8 cellular contexts compared by ENCODE assay signal in genomic region chr14:49861581-49861922, GRCh38. TPM values are rescaled to one million over a fixed set of nuclear protein-coding genes. Genes with fewer than 3 reads are reported as not detected.
A peak's percentile ranks its signal among the peaks of the same experiment; 100 is the strongest.
DNase-seq lines count a peak whose midpoint lies in the region; ATAC-seq and TF ChIP-seq lines count a peak whose summit lies in the region.

No MANE protein-coding gene starts in this region.

- ATAC-seq in HG02938 (IDR thresholded peaks at IDR 0.05; ENCODE audit: unreplicated experiment), result peak; percentile 9
- ATAC-seq in naive thymus-derived CD8-positive, alpha-beta T cell, result peak; percentile 8 to 12

- DNase-seq in EL (peak; percentile 88), fibroblast of mammary gland (ENCODE audit: low read depth) (peak; percentile 80), T1000 (lab: John Stamatoyannopoulos, UW) (no peak)
- peak; percentile 78 for DNase-seq in activated T-cell treated with anti-CD3 and anti-CD28 coated beads, Interleukin-2, amount 50 U/mL, for 24 hours
- DNase-seq in naive thymus-derived CD8-positive, alpha-beta T cell, result peak in 7 of 10 donors; percentile 32 to 78 (median 53)

- H3K36me3 ChIP-seq in OCI-LY3 (replicated peaks; ENCODE audit: low read depth, low read length), result no peaks in the 10 kb centered on the region
- no peaks in the 10 kb centered on the region for H3K36me3 ChIP-seq in stomach smooth muscle (ENCODE audit: control insufficient read depth in 2 of 2, insufficient read depth in 2 of 2, low read length in 2 of 2)

- no peak overlapping the region for H3K27ac Mint-ChIP-seq in activated T-cell treated with anti-CD3 and anti-CD28 coated beads, Interleukin-2, amount 50 U/mL, for 24 hours
- no peak overlapping the region for H3K27ac Mint-ChIP-seq in naive thymus-derived CD8-positive, alpha-beta T cell

- H3K79me2 ChIP-seq in OCI-LY3 (ENCODE audit: low read length), result peaks cover 7% of the 10 kb centered on the region; the same call in 1 of the 2 replicates

- H3K27me3 Mint-ChIP-seq in activated T-cell treated with anti-CD3 and anti-CD28 coated beads, Interleukin-2, amount 50 U/mL, for 24 hours, result no peaks in the 10 kb centered on the region
- peaks cover 0 to 8% (median 0%) of the 10 kb centered on the region in 5 donors for H3K27me3 Mint-ChIP-seq in naive thymus-derived CD8-positive, alpha-beta T cell

- H3K9ac ChIP-seq in OCI-LY3 (ENCODE audit: low read length), result peak overlapping the region; percentile 94
- H3K9ac ChIP-seq in stomach smooth muscle (ENCODE audit: low read length in 2 of 2), result peak overlapping the region; percentile 98 to 100

- no peaks in the 10 kb centered on the region for H3K9me3 Mint-ChIP-seq in activated T-cell treated with anti-CD3 and anti-CD28 coated beads, Interleukin-2, amount 50 U/mL, for 24 hours
- H3K9me3 Mint-ChIP-seq in naive thymus-derived CD8-positive, alpha-beta T cell, result peaks cover 0 to 9% (median 0%) of the 10 kb centered on the region in 9 donors

- H3K4me3 ChIP-seq in OCI-LY3 (ENCODE audit: low read length) (peak overlapping the region; percentile 96), fibroblast of mammary gland (ENCODE audit: control insufficient read depth, low read depth, low read length) (peak overlapping the region; percentile 73), stomach smooth muscle (ENCODE audit: low read length in 2 of 2) (peak overlapping the region; percentile 88 to 97)

- H3K27me3 ChIP-seq in OCI-LY3 (ENCODE audit: low read depth, low read length) (no peaks in the 10 kb centered on the region), stomach smooth muscle (ENCODE audit: control insufficient read depth in 1 of 2, insufficient read depth in 2 of 2, low read length in 2 of 2) (no peaks in the 10 kb centered on the region)

- POLR2A ChIA-PET in naive thymus-derived CD8-positive, alpha-beta T cell (lab: Charles Lee), result interaction anchor here (0.6 to 7.2 kb wide), 27 partner anchors 9 to 367 kb away, joined by 3 to 119 read pairs (median 17); partner anchors contain the start of genes ARF6, DNAAF2, KLHDC1 and KLHDC2

- H3K4me1 ChIP-seq in OCI-LY3 (ENCODE audit: low read length), result peaks cover 33% of the 10 kb centered on the region
- H3K4me1 ChIP-seq in stomach smooth muscle (ENCODE audit: control insufficient read depth, insufficient read depth, low read length), result peaks cover 16% of the 10 kb centered on the region

- H4K20me1 ChIP-seq in OCI-LY3 (ENCODE audit: insufficient read depth, low read length), result no peaks in the 10 kb centered on the region

- H3K36me3 Mint-ChIP-seq in activated T-cell treated with anti-CD3 and anti-CD28 coated beads, Interleukin-2, amount 50 U/mL, for 24 hours (ENCODE audit: low read depth), result peaks cover 9% of the 10 kb centered on the region
- H3K36me3 Mint-ChIP-seq in naive thymus-derived CD8-positive, alpha-beta T cell, result peaks cover 0 to 7% (median 5%) of the 10 kb centered on the region in 3 donors

- no peak for TF ChIP-seq CTCF in OCI-LY3 (IDR thresholded peaks at IDR 0.05; ENCODE audit: low read depth, low read length)
- TF ChIP-seq CTCF in fibroblast of mammary gland (conservative IDR thresholded peaks at IDR 0.05; ENCODE audit: control insufficient read depth, insufficient read depth, low read depth, low read length), result no peak

- peaks cover 30% of the 10 kb centered on the region for H3K4me1 Mint-ChIP-seq in activated T-cell treated with anti-CD3 and anti-CD28 coated beads, Interleukin-2, amount 50 U/mL, for 24 hours (ENCODE audit: low read depth)
- peaks cover 0 to 27% (median 15%) of the 10 kb centered on the region in 4 donors for H3K4me1 Mint-ChIP-seq in naive thymus-derived CD8-positive, alpha-beta T cell

- peak overlapping the region; percentile 79 for H3K4me2 ChIP-seq in OCI-LY3 (ENCODE audit: low read length)

- peak overlapping the region; percentile 98 for H2AFZ ChIP-seq in OCI-LY3 (ENCODE audit: low read depth, low read length)

- H3K27ac ChIP-seq in OCI-LY3 (ENCODE audit: low read length) (peak overlapping the region; percentile 91), stomach smooth muscle (ENCODE audit: low read length) (peak overlapping the region; percentile 100)

- no peak overlapping the region for H3K4me3 Mint-ChIP-seq in activated T-cell treated with anti-CD3 and anti-CD28 coated beads, Interleukin-2, amount 50 U/mL, for 24 hours
- no peak overlapping the region for H3K4me3 Mint-ChIP-seq in naive thymus-derived CD8-positive, alpha-beta T cell

- H3K9me3 ChIP-seq in OCI-LY3 (ENCODE audit: insufficient read depth, low read length) (no peaks in the 10 kb centered on the region), stomach smooth muscle (ENCODE audit: control insufficient read depth in 2 of 2, low read length in 2 of 2) (no peaks in the 10 kb centered on the region)

RNA-seq across cellular contexts. Expression of gene NEMF, which starts 9.0 kb away (rescaled TPM):
- total RNA-seq in naive thymus-derived CD8-positive, alpha-beta T cell, result 100 to 1,000 TPM; 121 to 122 TPM
- 10 to 100 TPM; 39.6 to 46.1 (median 43.5) TPM for polyA plus RNA-seq in naive thymus-derived CD8-positive, alpha-beta T cell

RNA-seq across cellular contexts. Expression of gene ARF6, which starts 31.3 kb away (rescaled TPM):
- 10 to 100 TPM; 83.9 TPM for total RNA-seq in naive thymus-derived CD8-positive, alpha-beta T cell
- polyA plus RNA-seq in naive thymus-derived CD8-positive, alpha-beta T cell, result 100 to 1,000 TPM in 1 of 3 donors, 10 to 100 TPM in 2; 74.6 to 100 (median 97.6) TPM
